1 cellular context compared by ENCODE assay signal in the genomic region with DNA sequence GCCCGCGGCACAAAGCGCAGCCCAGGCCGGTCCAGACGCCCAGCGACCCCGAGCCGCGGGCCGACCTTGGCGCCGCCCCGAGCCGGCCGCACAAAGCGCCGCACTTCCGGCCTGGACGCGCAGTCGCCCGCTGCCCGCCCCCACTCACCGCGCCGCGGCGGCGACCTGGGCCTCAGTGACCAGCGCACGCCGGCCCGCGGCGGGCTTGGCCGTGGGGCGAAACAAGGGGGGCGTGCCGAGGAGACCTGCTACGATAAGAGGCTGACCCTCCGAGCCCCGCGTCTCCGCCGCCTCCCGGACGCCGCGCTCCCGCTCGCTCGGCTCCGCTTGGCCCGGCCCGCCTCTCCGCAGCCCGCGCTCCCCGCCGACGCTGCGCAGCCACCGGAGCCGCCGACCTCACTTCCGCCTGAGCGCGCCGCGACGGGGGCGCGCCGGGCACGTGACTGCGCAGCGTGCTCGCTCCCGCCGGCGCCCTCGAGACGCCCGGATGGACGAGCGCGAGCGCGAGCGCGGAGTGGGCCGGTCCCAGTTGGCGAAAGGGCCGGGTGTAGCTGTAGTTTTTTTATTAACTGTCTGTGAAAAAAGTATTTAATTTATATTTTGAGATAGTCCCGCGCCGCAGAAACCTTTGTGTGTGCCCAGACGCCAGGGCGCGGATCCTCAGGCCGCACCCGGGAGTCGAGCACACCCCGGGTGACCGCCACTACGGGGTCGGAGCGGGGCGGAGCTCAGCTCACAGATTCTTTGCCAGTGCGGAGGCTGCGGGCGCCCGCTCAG.
TF ChIP-seq lines count a peak whose summit lies in the region.

A gene with protein sequence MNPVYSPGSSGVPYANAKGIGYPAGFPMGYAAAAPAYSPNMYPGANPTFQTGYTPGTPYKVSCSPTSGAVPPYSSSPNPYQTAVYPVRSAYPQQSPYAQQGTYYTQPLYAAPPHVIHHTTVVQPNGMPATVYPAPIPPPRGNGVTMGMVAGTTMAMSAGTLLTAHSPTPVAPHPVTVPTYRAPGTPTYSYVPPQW (minus strand): TSS at position 395 of the 777 bp plus-strand sequence. CDS start 10,814 bp downstream, outside the sequence.

TF ChIP-seq in K562, 482 proteins besides CTCF, POLR2A, EP300 and RAD21 (continued from another document and continues in another):
- TF ChIP-seq, protein P1, sequence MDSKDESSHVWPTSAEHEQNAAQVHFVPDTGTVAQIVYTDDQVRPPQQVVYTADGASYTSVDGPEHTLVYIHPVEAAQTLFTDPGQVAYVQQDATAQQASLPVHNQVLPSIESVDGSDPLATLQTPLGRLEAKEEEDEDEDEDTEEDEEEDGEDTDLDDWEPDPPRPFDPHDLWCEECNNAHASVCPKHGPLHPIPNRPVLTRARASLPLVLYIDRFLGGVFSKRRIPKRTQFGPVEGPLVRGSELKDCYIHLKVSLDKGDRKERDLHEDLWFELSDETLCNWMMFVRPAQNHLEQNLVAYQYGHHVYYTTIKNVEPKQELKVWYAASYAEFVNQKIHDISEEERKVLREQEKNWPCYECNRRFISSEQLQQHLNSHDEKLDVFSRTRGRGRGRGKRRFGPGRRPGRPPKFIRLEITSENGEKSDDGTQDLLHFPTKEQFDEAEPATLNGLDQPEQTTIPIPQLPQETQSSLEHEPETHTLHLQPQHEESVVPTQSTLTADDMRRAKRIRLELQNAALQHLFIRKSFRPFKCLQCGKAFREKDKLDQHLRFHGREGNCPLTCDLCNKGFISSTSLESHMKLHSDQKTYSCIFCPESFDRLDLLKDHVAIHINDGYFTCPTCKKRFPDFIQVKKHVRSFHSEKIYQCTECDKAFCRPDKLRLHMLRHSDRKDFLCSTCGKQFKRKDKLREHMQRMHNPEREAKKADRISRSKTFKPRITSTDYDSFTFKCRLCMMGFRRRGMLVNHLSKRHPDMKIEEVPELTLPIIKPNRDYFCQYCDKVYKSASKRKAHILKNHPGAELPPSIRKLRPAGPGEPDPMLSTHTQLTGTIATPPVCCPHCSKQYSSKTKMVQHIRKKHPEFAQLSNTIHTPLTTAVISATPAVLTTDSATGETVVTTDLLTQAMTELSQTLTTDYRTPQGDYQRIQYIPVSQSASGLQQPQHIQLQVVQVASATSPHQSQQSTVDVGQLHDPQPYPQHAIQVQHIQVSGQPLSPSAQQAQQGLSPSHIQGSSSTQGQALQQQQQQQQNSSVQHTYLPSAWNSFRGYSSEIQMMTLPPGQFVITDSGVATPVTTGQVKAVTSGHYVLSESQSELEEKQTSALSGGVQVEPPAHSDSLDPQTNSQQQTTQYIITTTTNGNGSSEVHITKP (IDR thresholded peaks at IDR 0.05; ENCODE audit: partially characterized antibody), result peak; percentile 59
- peak; percentile 88 for TF ChIP-seq SIN3B (IDR thresholded peaks at IDR 0.05; ENCODE audit: low read depth)
- TF ChIP-seq, protein P2, sequence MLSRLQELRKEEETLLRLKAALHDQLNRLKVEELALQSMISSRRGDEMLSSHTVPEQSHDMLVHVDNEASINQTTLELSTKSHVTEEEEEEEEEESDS (CRISPR knock-in tag; IDR thresholded peaks at IDR 0.05), result no peak
- TF ChIP-seq, protein P3, sequence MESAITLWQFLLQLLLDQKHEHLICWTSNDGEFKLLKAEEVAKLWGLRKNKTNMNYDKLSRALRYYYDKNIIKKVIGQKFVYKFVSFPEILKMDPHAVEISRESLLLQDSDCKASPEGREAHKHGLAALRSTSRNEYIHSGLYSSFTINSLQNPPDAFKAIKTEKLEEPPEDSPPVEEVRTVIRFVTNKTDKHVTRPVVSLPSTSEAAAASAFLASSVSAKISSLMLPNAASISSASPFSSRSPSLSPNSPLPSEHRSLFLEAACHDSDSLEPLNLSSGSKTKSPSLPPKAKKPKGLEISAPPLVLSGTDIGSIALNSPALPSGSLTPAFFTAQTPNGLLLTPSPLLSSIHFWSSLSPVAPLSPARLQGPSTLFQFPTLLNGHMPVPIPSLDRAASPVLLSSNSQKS (CRISPR knock-in tag; IDR thresholded peaks at IDR 0.05), result no peak
- TF ChIP-seq KLF16 (IDR thresholded peaks at IDR 0.05), result no peak
- TF ChIP-seq C11orf30 (IDR thresholded peaks at IDR 0.05; ENCODE audit: low read depth), result no peak
- TF ChIP-seq SNRNP70 (optimal IDR thresholded peaks at IDR 0.05; ENCODE audit: low read depth, low read length), result no peak
- TF ChIP-seq MYC (IDR thresholded peaks at IDR 0.05; ENCODE audit: low read depth, low read length), result peak; percentile 61
- peak; percentile 19; the same call in 1 of the 2 replicates for TF ChIP-seq MYC (CRISPR knock-in tag; IDR thresholded peaks at IDR 0.05; ENCODE audit: borderline replicate concordance, low read depth)
- TF ChIP-seq SIRT6 (IDR thresholded peaks at IDR 0.05; ENCODE audit: low read depth, low read length), result no peak
- TF ChIP-seq NFE2 (IDR thresholded peaks at IDR 0.05; ENCODE audit: low read depth), result no peak; the same call in 1 of the 2 replicates
- TF ChIP-seq ZNF707 (CRISPR knock-in tag; conservative IDR thresholded peaks at IDR 0.05), result no peak
- TF ChIP-seq RBM39 (optimal IDR thresholded peaks at IDR 0.05; ENCODE audit: low read depth, low read length), result no peak
- no peak for TF ChIP-seq GATA2 (CRISPR knock-in tag; IDR thresholded peaks at IDR 0.05)
- TF ChIP-seq XRCC4 (IDR thresholded peaks at IDR 0.05; ENCODE audit: extremely low read depth, insufficient read depth, insufficient read length), result no peak
- TF ChIP-seq ZNF175 (CRISPR knock-in tag; IDR thresholded peaks at IDR 0.05; ENCODE audit: low read depth), result peak; percentile 87
- TF ChIP-seq BMI1 (IDR thresholded peaks at IDR 0.05; ENCODE audit: low read length), result no peak
- TF ChIP-seq, protein P4, sequence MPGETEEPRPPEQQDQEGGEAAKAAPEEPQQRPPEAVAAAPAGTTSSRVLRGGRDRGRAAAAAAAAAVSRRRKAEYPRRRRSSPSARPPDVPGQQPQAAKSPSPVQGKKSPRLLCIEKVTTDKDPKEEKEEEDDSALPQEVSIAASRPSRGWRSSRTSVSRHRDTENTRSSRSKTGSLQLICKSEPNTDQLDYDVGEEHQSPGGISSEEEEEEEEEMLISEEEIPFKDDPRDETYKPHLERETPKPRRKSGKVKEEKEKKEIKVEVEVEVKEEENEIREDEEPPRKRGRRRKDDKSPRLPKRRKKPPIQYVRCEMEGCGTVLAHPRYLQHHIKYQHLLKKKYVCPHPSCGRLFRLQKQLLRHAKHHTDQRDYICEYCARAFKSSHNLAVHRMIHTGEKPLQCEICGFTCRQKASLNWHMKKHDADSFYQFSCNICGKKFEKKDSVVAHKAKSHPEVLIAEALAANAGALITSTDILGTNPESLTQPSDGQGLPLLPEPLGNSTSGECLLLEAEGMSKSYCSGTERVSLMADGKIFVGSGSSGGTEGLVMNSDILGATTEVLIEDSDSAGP (CRISPR knock-in tag; IDR thresholded peaks at IDR 0.05), result no peak
- TF ChIP-seq HOXB6 (CRISPR knock-in tag; IDR thresholded peaks at IDR 0.05; ENCODE audit: borderline replicate concordance), result no peak
- TF ChIP-seq, protein P5, sequence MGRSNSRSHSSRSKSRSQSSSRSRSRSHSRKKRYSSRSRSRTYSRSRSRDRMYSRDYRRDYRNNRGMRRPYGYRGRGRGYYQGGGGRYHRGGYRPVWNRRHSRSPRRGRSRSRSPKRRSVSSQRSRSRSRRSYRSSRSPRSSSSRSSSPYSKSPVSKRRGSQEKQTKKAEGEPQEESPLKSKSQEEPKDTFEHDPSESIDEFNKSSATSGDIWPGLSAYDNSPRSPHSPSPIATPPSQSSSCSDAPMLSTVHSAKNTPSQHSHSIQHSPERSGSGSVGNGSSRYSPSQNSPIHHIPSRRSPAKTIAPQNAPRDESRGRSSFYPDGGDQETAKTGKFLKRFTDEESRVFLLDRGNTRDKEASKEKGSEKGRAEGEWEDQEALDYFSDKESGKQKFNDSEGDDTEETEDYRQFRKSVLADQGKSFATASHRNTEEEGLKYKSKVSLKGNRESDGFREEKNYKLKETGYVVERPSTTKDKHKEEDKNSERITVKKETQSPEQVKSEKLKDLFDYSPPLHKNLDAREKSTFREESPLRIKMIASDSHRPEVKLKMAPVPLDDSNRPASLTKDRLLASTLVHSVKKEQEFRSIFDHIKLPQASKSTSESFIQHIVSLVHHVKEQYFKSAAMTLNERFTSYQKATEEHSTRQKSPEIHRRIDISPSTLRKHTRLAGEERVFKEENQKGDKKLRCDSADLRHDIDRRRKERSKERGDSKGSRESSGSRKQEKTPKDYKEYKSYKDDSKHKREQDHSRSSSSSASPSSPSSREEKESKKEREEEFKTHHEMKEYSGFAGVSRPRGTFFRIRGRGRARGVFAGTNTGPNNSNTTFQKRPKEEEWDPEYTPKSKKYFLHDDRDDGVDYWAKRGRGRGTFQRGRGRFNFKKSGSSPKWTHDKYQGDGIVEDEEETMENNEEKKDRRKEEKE (IDR thresholded peaks at IDR 0.05; ENCODE audit: borderline replicate concordance in 1 of 2, control insufficient read depth in 1 of 2, low read depth in 2 of 2, low read length in 1 of 2), result peak in 1 of 2 experiments; percentile 19; a peak in 1 of 4 replicates
- TF ChIP-seq BRD4 (IDR thresholded peaks at IDR 0.05), result no peak
- no peak for TF ChIP-seq ZNF586 (CRISPR knock-in tag; conservative IDR thresholded peaks at IDR 0.05)
- no peak for TF ChIP-seq STAT5A (IDR thresholded peaks at IDR 0.05; ENCODE audit: borderline replicate concordance, low read length)
- no peak for TF ChIP-seq MCM3 (IDR thresholded peaks at IDR 0.05)
- TF ChIP-seq MAFF (IDR thresholded peaks at IDR 0.05; ENCODE audit: low read length), result no peak
- TF ChIP-seq TOE1 (IDR thresholded peaks at IDR 0.05; ENCODE audit: borderline replicate concordance), result no peak; the same call in 1 of the 2 replicates
- no peak for TF ChIP-seq TOE1 (CRISPR knock-in tag; IDR thresholded peaks at IDR 0.05; ENCODE audit: borderline replicate concordance, low read depth)
- TF ChIP-seq, protein P6, sequence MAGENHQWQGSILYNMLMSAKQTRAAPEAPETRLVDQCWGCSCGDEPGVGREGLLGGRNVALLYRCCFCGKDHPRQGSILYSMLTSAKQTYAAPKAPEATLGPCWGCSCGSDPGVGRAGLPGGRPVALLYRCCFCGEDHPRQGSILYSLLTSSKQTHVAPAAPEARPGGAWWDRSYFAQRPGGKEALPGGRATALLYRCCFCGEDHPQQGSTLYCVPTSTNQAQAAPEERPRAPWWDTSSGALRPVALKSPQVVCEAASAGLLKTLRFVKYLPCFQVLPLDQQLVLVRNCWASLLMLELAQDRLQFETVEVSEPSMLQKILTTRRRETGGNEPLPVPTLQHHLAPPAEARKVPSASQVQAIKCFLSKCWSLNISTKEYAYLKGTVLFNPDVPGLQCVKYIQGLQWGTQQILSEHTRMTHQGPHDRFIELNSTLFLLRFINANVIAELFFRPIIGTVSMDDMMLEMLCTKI (IDR thresholded peaks at IDR 0.05; ENCODE audit: partially characterized antibody), result no peak
- no peak for TF ChIP-seq TARDBP (IDR thresholded peaks at IDR 0.05)
- TF ChIP-seq, protein P7, sequence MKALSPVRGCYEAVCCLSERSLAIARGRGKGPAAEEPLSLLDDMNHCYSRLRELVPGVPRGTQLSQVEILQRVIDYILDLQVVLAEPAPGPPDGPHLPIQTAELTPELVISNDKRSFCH (CRISPR knock-in tag; IDR thresholded peaks at IDR 0.05), result no peak
- TF ChIP-seq, protein P7 (tag; IDR thresholded peaks at IDR 0.05), result peak; percentile 75
- TF ChIP-seq MEIS2 (IDR thresholded peaks at IDR 0.05; ENCODE audit: partially characterized antibody), result peak; percentile 14
- no peak for TF ChIP-seq ZNF431 (CRISPR knock-in tag; IDR thresholded peaks at IDR 0.05)
- peak; percentile 93 for TF ChIP-seq ZNF589 (CRISPR knock-in tag; IDR thresholded peaks at IDR 0.05; ENCODE audit: low read depth)
- no peak for TF ChIP-seq ZNF263 (CRISPR knock-in tag; IDR thresholded peaks at IDR 0.05; ENCODE audit: borderline replicate concordance)
- no peak; the same call in 1 of the 2 replicates for TF ChIP-seq JUN (IDR thresholded peaks at IDR 0.05; ENCODE audit: borderline replicate concordance, low read depth, low read length)
- no peak for TF ChIP-seq JUN (CRISPR knock-in tag; IDR thresholded peaks at IDR 0.05; ENCODE audit: borderline replicate concordance)
- TF ChIP-seq ZC3H8 (IDR thresholded peaks at IDR 0.05), result no peak
- TF ChIP-seq ZNF184 (CRISPR knock-in tag; IDR thresholded peaks at IDR 0.05), result no peak
- no peak for TF ChIP-seq SRSF1 (IDR thresholded peaks at IDR 0.05; ENCODE audit: low read depth, low read length)
- TF ChIP-seq, protein P8, sequence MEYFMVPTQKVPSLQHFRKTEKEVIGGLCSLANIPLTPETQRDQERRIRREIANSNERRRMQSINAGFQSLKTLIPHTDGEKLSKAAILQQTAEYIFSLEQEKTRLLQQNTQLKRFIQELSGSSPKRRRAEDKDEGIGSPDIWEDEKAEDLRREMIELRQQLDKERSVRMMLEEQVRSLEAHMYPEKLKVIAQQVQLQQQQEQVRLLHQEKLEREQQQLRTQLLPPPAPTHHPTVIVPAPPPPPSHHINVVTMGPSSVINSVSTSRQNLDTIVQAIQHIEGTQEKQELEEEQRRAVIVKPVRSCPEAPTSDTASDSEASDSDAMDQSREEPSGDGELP (CRISPR knock-in tag; IDR thresholded peaks at IDR 0.05; ENCODE audit: borderline replicate concordance), result peak; percentile 33; the same call in 1 of the 2 replicates
- TF ChIP-seq, protein P9, sequence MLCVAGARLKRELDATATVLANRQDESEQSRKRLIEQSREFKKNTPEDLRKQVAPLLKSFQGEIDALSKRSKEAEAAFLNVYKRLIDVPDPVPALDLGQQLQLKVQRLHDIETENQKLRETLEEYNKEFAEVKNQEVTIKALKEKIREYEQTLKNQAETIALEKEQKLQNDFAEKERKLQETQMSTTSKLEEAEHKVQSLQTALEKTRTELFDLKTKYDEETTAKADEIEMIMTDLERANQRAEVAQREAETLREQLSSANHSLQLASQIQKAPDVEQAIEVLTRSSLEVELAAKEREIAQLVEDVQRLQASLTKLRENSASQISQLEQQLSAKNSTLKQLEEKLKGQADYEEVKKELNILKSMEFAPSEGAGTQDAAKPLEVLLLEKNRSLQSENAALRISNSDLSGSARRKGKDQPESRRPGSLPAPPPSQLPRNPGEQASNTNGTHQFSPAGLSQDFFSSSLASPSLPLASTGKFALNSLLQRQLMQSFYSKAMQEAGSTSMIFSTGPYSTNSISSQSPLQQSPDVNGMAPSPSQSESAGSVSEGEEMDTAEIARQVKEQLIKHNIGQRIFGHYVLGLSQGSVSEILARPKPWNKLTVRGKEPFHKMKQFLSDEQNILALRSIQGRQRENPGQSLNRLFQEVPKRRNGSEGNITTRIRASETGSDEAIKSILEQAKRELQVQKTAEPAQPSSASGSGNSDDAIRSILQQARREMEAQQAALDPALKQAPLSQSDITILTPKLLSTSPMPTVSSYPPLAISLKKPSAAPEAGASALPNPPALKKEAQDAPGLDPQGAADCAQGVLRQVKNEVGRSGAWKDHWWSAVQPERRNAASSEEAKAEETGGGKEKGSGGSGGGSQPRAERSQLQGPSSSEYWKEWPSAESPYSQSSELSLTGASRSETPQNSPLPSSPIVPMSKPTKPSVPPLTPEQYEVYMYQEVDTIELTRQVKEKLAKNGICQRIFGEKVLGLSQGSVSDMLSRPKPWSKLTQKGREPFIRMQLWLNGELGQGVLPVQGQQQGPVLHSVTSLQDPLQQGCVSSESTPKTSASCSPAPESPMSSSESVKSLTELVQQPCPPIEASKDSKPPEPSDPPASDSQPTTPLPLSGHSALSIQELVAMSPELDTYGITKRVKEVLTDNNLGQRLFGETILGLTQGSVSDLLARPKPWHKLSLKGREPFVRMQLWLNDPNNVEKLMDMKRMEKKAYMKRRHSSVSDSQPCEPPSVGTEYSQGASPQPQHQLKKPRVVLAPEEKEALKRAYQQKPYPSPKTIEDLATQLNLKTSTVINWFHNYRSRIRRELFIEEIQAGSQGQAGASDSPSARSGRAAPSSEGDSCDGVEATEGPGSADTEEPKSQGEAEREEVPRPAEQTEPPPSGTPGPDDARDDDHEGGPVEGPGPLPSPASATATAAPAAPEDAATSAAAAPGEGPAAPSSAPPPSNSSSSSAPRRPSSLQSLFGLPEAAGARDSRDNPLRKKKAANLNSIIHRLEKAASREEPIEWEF (CRISPR knock-in tag; IDR thresholded peaks at IDR 0.05), result no peak
